ENCODE assay signal across 1 cellular context in genomic region chr11:65961267-65962135, GRCh38.
TF ChIP-seq lines count a peak whose summit lies in the region.

SART1 (plus strand) TSS chr11:65961734; CDS start chr11:65961781, 47 bp downstream.

TF ChIP-seq in K562, 482 proteins besides CTCF, POLR2A, EP300 and RAD21 (continued from another document and continues in another):
- TF ChIP-seq CUX1 (CRISPR knock-in tag; IDR thresholded peaks at IDR 0.05), result no peak
- peak; percentile 67 for TF ChIP-seq FOXJ2 (tag; IDR thresholded peaks at IDR 0.05)
- TF ChIP-seq ZNF830 (CRISPR knock-in tag; IDR thresholded peaks at IDR 0.05), result no peak; the same call in 1 of the 2 replicates
- TF ChIP-seq IFI16 (CRISPR knock-in tag; IDR thresholded peaks at IDR 0.05), result no peak
- no peak for TF ChIP-seq HMG20B (CRISPR knock-in tag; IDR thresholded peaks at IDR 0.05)
- TF ChIP-seq, protein P1, sequence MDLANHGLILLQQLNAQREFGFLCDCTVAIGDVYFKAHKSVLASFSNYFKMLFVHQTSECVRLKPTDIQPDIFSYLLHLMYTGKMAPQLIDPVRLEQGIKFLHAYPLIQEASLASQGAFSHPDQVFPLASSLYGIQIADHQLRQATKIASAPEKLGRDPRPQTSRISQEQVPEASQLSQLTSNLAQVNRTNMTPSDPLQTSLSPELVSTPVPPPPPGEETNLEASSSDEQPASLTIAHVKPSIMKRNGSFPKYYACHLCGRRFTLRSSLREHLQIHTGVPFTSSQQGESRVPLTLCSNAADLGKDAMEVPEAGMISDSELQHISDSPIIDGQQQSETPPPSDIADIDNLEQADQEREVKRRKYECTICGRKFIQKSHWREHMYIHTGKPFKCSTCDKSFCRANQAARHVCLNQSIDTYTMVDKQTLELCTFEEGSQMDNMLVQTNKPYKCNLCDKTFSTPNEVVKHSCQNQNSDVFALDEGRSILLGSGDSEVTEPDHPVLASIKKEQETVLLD (IDR thresholded peaks at IDR 0.05), result peak; percentile 97
- TF ChIP-seq BRD9 (IDR thresholded peaks at IDR 0.05; ENCODE audit: low read depth, partially characterized antibody), result peak; percentile 69
- TF ChIP-seq ETV1 (tag; conservative IDR thresholded peaks at IDR 0.05; ENCODE audit: low read depth), result 0 out of 2 replicates have a peak, but pooled peaks have one; percentile 37
- peak; percentile 96 for TF ChIP-seq ZFX (CRISPR knock-in tag; IDR thresholded peaks at IDR 0.05)
- no peak for TF ChIP-seq ZEB2 (IDR thresholded peaks at IDR 0.05)
- TF ChIP-seq ZNF79 (CRISPR knock-in tag; IDR thresholded peaks at IDR 0.05; ENCODE audit: low read depth), result no peak
- peak; percentile 96 for TF ChIP-seq TAF1 (IDR thresholded peaks at IDR 0.05; ENCODE audit: control insufficient read depth, extremely low read depth, insufficient read depth, low read length, severe bottlenecking)
- peak; percentile 78 for TF ChIP-seq TAF7 (tag; IDR thresholded peaks at IDR 0.05)
- TF ChIP-seq, protein P2, sequence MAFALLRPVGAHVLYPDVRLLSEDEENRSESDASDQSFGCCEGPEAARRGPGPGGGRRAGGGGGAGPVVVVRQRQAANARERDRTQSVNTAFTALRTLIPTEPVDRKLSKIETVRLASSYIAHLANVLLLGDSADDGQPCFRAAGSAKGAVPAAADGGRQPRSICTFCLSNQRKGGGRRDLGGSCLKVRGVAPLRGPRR (CRISPR knock-in tag; IDR thresholded peaks at IDR 0.05), result no peak; the same call in 1 of the 2 replicates
- TF ChIP-seq, protein P3, sequence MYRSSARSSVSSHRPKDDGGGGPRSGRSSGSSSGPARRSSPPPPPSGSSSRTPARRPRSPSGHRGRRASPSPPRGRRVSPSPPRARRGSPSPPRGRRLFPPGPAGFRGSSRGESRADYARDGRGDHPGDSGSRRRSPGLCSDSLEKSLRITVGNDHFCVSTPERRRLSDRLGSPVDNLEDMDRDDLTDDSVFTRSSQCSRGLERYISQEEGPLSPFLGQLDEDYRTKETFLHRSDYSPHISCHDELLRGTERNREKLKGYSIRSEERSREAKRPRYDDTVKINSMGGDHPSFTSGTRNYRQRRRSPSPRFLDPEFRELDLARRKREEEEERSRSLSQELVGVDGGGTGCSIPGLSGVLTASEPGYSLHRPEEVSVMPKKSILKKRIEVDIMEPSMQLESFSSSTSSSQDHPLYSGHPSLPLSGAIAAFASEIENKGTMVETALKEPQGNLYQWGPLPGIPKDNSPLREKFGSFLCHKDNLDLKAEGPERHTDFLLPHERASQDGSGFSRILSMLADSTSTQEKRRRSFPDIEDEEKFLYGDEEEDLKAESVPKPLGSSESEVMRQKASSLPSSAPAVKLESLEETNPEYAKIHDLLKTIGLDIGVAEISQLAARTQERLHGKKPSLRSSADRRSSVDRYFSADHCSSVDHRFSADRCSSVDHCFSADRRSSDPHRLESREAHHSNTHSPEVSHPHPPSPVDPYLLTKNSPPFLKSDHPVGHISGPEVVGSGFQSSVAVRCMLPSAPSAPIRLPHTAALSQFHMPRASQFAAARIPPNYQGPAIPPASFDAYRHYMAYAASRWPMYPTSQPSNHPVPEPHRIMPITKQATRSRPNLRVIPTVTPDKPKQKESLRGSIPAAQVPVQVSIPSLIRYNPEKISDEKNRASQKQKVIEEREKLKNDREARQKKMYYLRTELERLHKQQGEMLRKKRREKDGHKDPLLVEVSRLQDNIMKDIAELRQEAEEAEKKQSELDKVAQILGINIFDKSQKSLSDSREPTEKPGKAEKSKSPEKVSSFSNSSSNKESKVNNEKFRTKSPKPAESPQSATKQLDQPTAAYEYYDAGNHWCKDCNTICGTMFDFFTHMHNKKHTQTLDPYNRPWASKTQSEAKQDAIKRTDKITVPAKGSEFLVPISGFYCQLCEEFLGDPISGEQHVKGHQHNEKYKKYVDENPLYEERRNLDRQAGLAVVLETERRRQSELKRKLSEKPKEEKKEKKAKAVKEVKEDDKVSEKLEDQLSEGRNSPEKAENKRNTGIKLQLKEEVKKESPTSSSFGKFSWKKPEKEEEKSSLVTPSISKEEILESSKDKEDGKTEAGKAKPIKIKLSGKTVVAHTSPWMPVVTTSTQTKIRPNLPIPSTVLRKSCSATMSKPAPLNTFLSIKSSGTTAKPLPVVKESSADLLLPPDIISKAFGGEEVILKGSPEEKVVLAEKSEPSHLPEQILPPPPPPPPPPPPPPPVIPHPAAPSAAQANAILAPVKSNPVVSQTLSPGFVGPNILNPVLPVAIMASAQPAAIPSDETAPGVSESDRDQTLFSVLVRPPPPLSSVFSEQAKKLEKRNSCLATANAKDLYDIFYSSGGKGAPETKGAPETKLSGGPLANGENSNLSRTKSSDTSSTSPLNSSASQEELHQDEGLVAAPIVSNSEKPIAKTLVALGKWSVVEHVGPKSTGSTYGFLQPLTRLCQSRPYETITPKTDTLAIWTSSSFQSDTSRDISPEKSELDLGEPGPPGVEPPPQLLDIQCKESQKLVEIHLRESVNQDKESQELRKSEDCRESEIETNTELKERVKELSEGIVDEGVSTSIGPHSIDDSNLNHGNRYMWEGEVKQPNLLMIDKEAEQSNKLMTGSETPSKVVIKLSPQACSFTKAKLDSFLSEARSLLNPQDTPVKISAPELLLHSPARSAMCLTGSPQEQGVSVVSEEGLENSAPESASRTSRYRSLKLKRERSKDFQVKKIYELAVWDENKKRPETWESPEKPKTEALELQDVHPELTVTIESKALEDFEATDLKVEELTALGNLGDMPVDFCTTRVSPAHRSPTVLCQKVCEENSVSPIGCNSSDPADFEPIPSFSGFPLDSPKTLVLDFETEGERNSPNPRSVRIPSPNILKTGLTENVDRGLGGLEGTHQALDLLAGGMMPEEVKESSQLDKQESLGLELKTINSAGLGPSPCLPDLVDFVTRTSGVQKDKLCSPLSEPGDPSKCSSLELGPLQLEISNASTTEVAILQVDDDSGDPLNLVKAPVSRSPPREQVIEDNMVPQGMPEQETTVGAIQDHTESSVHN (IDR thresholded peaks at IDR 0.05; ENCODE audit: borderline replicate concordance in 1 of 2, low read depth in 1 of 2), result no peak
- TF ChIP-seq SUPT5H (IDR thresholded peaks at IDR 0.05), result peak; percentile 94
- no peak for TF ChIP-seq CHD4 (IDR thresholded peaks at IDR 0.05; ENCODE audit: insufficient read depth, insufficient replicate concordance, low read depth, low read length, poor library complexity, severe bottlenecking)
- peak; percentile 95 for TF ChIP-seq POLR2B (IDR thresholded peaks at IDR 0.05; ENCODE audit: low read depth, partially characterized antibody)
- TF ChIP-seq NCOA4 (IDR thresholded peaks at IDR 0.05; ENCODE audit: partially characterized antibody), result no peak
- peak; percentile 84 for TF ChIP-seq HNRNPLL (IDR thresholded peaks at IDR 0.05; ENCODE audit: low read depth, low read length, poor library complexity, severe bottlenecking)
- TF ChIP-seq XRCC3 (IDR thresholded peaks at IDR 0.05), result no peak
- TF ChIP-seq SAFB2 (IDR thresholded peaks at IDR 0.05; ENCODE audit: borderline replicate concordance, low read depth, low read length, severe bottlenecking), result no peak
- TF ChIP-seq SRSF1 (IDR thresholded peaks at IDR 0.05; ENCODE audit: low read depth, low read length), result no peak
- TF ChIP-seq PURB (CRISPR knock-in tag; IDR thresholded peaks at IDR 0.05; ENCODE audit: low read depth), result no peak
- no peak for TF ChIP-seq EWSR1 (IDR thresholded peaks at IDR 0.05; ENCODE audit: borderline replicate concordance, low read depth, partially characterized antibody)
- no peak for TF ChIP-seq ZNF551 (CRISPR knock-in tag; IDR thresholded peaks at IDR 0.05)
- no peak for TF ChIP-seq MXD1 (CRISPR knock-in tag; IDR thresholded peaks at IDR 0.05; ENCODE audit: borderline replicate concordance, poor library complexity, severe bottlenecking)
- peak; percentile 46; the same call in 1 of the 2 replicates for TF ChIP-seq GMEB1 (CRISPR knock-in tag; IDR thresholded peaks at IDR 0.05)
- no peak for TF ChIP-seq RUNX1 (IDR thresholded peaks at IDR 0.05; ENCODE audit: low read depth)
- TF ChIP-seq ZNF584 (CRISPR knock-in tag; IDR thresholded peaks at IDR 0.05; ENCODE audit: low read depth), result no peak
- no peak for TF ChIP-seq MAFK (IDR thresholded peaks at IDR 0.05; ENCODE audit: low read length)
- TF ChIP-seq FOXM1 (IDR thresholded peaks at IDR 0.05; ENCODE audit: low read depth), result no peak
- TF ChIP-seq FOXM1 (CRISPR knock-in tag; IDR thresholded peaks at IDR 0.05; ENCODE audit: low read depth), result 0 out of 2 replicates have a peak, but pooled peaks have one; percentile 52
- no peak for TF ChIP-seq HEY1 (CRISPR knock-in tag; IDR thresholded peaks at IDR 0.05; ENCODE audit: borderline replicate concordance)
- no peak for TF ChIP-seq MAFF (IDR thresholded peaks at IDR 0.05; ENCODE audit: low read length)
- TF ChIP-seq ZKSCAN1 (IDR thresholded peaks at IDR 0.05; ENCODE audit: low read depth, low read length), result no peak
- TF ChIP-seq, protein P4, sequence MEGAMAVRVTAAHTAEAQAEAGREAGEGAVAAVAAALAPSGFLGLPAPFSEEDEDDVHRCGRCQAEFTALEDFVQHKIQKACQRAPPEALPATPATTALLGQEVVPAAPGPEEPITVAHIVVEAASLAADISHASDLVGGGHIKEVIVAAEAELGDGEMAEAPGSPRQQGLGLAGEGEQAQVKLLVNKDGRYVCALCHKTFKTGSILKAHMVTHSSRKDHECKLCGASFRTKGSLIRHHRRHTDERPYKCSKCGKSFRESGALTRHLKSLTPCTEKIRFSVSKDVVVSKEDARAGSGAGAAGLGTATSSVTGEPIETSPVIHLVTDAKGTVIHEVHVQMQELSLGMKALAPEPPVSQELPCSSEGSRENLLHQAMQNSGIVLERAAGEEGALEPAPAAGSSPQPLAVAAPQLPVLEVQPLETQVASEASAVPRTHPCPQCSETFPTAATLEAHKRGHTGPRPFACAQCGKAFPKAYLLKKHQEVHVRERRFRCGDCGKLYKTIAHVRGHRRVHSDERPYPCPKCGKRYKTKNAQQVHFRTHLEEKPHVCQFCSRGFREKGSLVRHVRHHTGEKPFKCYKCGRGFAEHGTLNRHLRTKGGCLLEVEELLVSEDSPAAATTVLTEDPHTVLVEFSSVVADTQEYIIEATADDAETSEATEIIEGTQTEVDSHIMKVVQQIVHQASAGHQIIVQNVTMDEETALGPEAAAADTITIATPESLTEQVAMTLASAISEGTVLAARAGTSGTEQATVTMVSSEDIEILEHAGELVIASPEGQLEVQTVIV (CRISPR knock-in tag; IDR thresholded peaks at IDR 0.05; ENCODE audit: borderline replicate concordance), result peak; percentile 65; the same call in 1 of the 2 replicates
- no peak for TF ChIP-seq MTF1 (CRISPR knock-in tag; IDR thresholded peaks at IDR 0.05; ENCODE audit: borderline replicate concordance)
- no peak for TF ChIP-seq SREBF2 (CRISPR knock-in tag; IDR thresholded peaks at IDR 0.05)
- TF ChIP-seq, protein P5, sequence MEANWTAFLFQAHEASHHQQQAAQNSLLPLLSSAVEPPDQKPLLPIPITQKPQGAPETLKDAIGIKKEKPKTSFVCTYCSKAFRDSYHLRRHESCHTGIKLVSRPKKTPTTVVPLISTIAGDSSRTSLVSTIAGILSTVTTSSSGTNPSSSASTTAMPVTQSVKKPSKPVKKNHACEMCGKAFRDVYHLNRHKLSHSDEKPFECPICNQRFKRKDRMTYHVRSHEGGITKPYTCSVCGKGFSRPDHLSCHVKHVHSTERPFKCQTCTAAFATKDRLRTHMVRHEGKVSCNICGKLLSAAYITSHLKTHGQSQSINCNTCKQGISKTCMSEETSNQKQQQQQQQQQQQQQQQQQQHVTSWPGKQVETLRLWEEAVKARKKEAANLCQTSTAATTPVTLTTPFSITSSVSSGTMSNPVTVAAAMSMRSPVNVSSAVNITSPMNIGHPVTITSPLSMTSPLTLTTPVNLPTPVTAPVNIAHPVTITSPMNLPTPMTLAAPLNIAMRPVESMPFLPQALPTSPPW (CRISPR knock-in tag; IDR thresholded peaks at IDR 0.05), result peak; percentile 35; the same call in 1 of the 2 replicates
